Comparison of ENCODE assay signal across 8 cellular contexts in genomic region chr7:100705753-100706671, GRCh38. TPM values are rescaled to one million over a fixed set of nuclear protein-coding genes. Genes with fewer than 3 reads are reported as not detected.
A peak's percentile ranks its signal among the peaks of the same experiment; 100 is the strongest.
DNase-seq lines count a peak whose midpoint lies in the region; ATAC-seq, FAIRE-seq and TF ChIP-seq lines count a peak whose summit lies in the region.

TSS of gene POP7 (plus strand) at chr7:100706121. CDS start at chr7:100706831, 710 bp downstream.

- BruUV-seq in mammary epithelial cell (replicated peaks; lab: Mats Ljungman, UMichigan): TSS peak; percentile 75

- H3K9me3 ChIP-seq in WERI-Rb-1 (ENCODE audit: severe bottlenecking) (no peaks in the 10 kb centered on the region), mammary epithelial cell (replicated peaks; ENCODE audit: insufficient read depth, low read length) (no peaks in the 10 kb centered on the region), iPS-20b (ENCODE audit: insufficient read depth, low read depth, low read length) (no peaks in the 10 kb centered on the region), small intestine (ENCODE audit: control insufficient read depth, low read depth) (no peaks in the 10 kb centered on the region)

- DNase-seq in ACHN (peak; percentile 100), NCI-H2227 (lab: John Stamatoyannopoulos, UW; ENCODE audit: unreplicated experiment) (peak; percentile 100), WERI-Rb-1 (peak; percentile 98), mammary epithelial cell (peak; percentile 97), small intestine (peak; percentile 97)

- ATAC-seq in GM18873 (IDR thresholded peaks at IDR 0.05; ENCODE audit: low FRiP score, unreplicated experiment) (peak; percentile 63), HG03139 (IDR thresholded peaks at IDR 0.05; ENCODE audit: unreplicated experiment) (peak; percentile 80)

- H2AFZ ChIP-seq in mammary epithelial cell (ENCODE audit: low read depth, low read length): peak within 1 kb of the TSS; percentile 98

- H3K9ac ChIP-seq in mammary epithelial cell (ENCODE audit: insufficient read depth, low read length) (peak within 1 kb of the TSS; percentile 90), iPS-20b (ENCODE audit: low read depth, low read length) (peak within 1 kb of the TSS; percentile 99)

- WGBS in mammary epithelial cell (ENCODE audit: low coverage, missing lambda C conversion rate): under 1% methylated on average over 58 of the region's 86 CpGs
- WGBS in small intestine, 3 donors: 0 to 1% (median 1%) methylated on average over 80 to 86 of the region's 86 CpGs

- dilution Hi-C loops in mammary epithelial cell (cut with HindIII; ENCODE audit: low sequenced_read_pairs): no loop called here

- in situ Hi-C loops in ACHN (cut with HindIII; ENCODE audit: low pct_ligation_motif_present, low pct_unique_long_range_greater_than_20kb, low sequenced_read_pairs): loop anchor here (25.0 kb wide), 1 partner anchor 131 kb away; the partner anchor contains the start of gene EPHB4
- in situ Hi-C loops in mammary epithelial cell (cut with MboI; ENCODE audit: low sequenced_read_pairs in 2 of 2): loop anchor here (5.0 to 25.0 kb wide), 3 partner anchors 146 to 356 kb away; partner anchors contain the start of gene SLC12A9 (in 2 of the 2)

- CTCF ChIA-PET in mammary epithelial cell (lab: Charles Lee; ENCODE audit: low non-redundant PET): interaction anchor here (0.5 to 1.1 kb wide), 8 partner anchors 23 to 460 kb away, joined by 3 to 9 read pairs (median 4); partner anchors contain the start of genes SLC12A9 and TRIP6

- TF ChIP-seq CTCF in WERI-Rb-1 (IDR thresholded peaks at IDR 0.05; ENCODE audit: low read depth, low read length) (no peak), mammary epithelial cell (conservative IDR thresholded peaks at IDR 0.05 in 1 of 2, IDR thresholded peaks at IDR 0.05 in 1 of 2; ENCODE audit: extremely low read depth in 1 of 2, insufficient read depth in 1 of 2, low read depth in 1 of 2, low read length in 2 of 2) (no peak)

- no peaks in the 10 kb centered on the region for H4K20me1 ChIP-seq in mammary epithelial cell (ENCODE audit: insufficient read depth, low read length)

- H3K27me3 ChIP-seq in WERI-Rb-1 (ENCODE audit: insufficient read depth, low read depth, severe bottlenecking) (peaks cover 2% of the 10 kb centered on the region), mammary epithelial cell (ENCODE audit: insufficient read depth, low read length) (no peaks in the 10 kb centered on the region), iPS-20b (ENCODE audit: insufficient read depth, low read length) (no peaks in the 10 kb centered on the region), small intestine (ENCODE audit: control insufficient read depth in 2 of 2, insufficient read depth in 2 of 2, low read length in 2 of 2) (no peaks in the 10 kb centered on the region)

- intact Hi-C loops in mammary epithelial cell (cut with micrococcal nuclease): loop anchor here (1.0 to 5.0 kb wide), 5 partner anchors 19 to 353 kb away; partner anchors contain the start of genes EPHB4, SLC12A9 and TRIP6

- peaks cover 24% of the 10 kb centered on the region for H3K36me3 ChIP-seq in WERI-Rb-1
- peaks cover 2% of the 10 kb centered on the region for H3K36me3 ChIP-seq in mammary epithelial cell (ENCODE audit: insufficient read depth, low read length)
- peaks cover 18% of the 10 kb centered on the region for H3K36me3 ChIP-seq in iPS-20b (ENCODE audit: insufficient read depth, low read depth, low read length)
- H3K36me3 ChIP-seq in small intestine (ENCODE audit: control insufficient read depth in 2 of 2, insufficient read depth in 2 of 2, low read length in 2 of 2): no peaks in the 10 kb centered on the region

- no peak for FAIRE-seq in small intestine (lab: Jason Lieb, UNC)

- H3K27ac ChIP-seq in WERI-Rb-1 (peak within 1 kb of the TSS; percentile 93), mammary epithelial cell (ENCODE audit: insufficient read depth, low read depth, low read length) (peak within 1 kb of the TSS; percentile 72), iPS-20b (ENCODE audit: low read length) (peak within 1 kb of the TSS; percentile 87), small intestine (ENCODE audit: low read depth in 1 of 2, low read length in 1 of 2) (peak within 1 kb of the TSS; percentile 82 to 95)

- H3K4me3 ChIP-seq in WERI-Rb-1 (ENCODE audit: low read depth, low read length) (peak within 1 kb of the TSS; percentile 63), mammary epithelial cell (replicated peaks in 1 of 3; ENCODE audit: insufficient read depth in 1 of 3, low read depth in 2 of 3, low read length in 3 of 3) (peak within 1 kb of the TSS; percentile 84 to 98 (median 90)), iPS-20b (ENCODE audit: low read length) (peak within 1 kb of the TSS; percentile 97), small intestine (ENCODE audit: low read depth in 1 of 2, low read length in 2 of 2) (peak within 1 kb of the TSS; percentile 76 to 93)

- peaks cover 25% of the 10 kb centered on the region for H3K79me2 ChIP-seq in mammary epithelial cell (ENCODE audit: insufficient read depth, low read length)

- H3K4me1 ChIP-seq in mammary epithelial cell (ENCODE audit: insufficient read depth, low read length): peaks cover 12% of the 10 kb centered on the region
- peaks cover 5% of the 10 kb centered on the region; the same call in 1 of the 2 replicates for H3K4me1 ChIP-seq in iPS-20b (ENCODE audit: insufficient read depth, low read length)
- H3K4me1 ChIP-seq in small intestine (ENCODE audit: control insufficient read depth in 2 of 2, insufficient read depth in 1 of 2, low read depth in 1 of 2, low read length in 1 of 2): peaks cover 0 to 3% of the 10 kb centered on the region in 2 donors

- H3K4me2 ChIP-seq in mammary epithelial cell (ENCODE audit: insufficient read depth, low read depth, low read length): peak within 1 kb of the TSS; percentile 98

RNA-seq across cellular contexts. Expression of gene POP7, which starts in this region (rescaled TPM):
- 10 to 100 TPM; 29.2 to 52.2 TPM for total RNA-seq in mammary epithelial cell
- polyA plus RNA-seq in mammary epithelial cell (65.2 TPM), small intestine (10 to 100 TPM; 39.6 to 44.8 (median 42.2) TPM)
- polyA minus RNA-seq in mammary epithelial cell: 17.2 TPM

Comparison
In these comparisons a context has a peak if more than half of its experiments do, and no peak if none do; other contexts are left out.
1. Peak in every context shown above with its lines: DNase-seq, ATAC-seq, H3K4me3 ChIP-seq and H3K27ac ChIP-seq.